Comparison of ENCODE assay signal across 12 cellular contexts in the genomic region with DNA sequence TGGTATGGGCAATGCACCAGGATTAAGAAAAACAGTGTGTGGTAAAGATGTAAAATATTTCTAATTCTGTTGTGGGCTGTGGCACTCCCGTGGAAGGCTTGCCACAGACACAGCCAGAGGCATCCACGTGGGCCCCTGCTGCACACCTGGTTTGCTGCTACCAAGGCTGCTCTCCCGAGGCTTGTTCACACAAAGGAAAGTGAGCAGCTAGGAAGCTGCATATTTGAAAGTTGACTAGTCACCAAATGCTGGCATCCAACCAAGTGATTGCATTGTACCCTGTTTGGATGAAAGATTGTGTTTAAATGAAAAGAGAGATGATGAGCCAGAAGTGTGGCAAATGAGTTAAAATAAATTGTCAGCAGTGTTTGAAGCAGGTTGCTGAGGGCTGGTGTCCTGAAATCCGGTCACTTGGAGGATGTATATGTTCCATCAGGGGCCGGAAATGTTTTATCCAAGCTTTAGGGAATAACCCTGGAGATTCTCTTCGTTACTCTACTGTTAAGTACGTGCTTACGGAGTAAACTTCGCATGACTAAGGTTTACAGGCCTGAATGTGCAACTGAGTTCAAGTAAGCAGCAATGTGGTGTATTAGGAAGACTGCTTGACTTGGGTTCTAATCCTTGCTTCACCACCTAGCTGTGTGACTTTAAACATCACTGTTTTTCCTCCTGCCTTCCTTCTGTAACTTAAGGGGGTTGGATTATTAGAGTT.
DNase-seq lines count a peak whose midpoint lies in the region; ATAC-seq and TF ChIP-seq lines count a peak whose summit lies in the region.
"Had no signal": no experiment of that assay in that cellular context is flagged by ENCODE, and none has a peak within 500 bp of the region (broad histone marks: within the 10 kb centered on the region; RNA-seq: fewer than 3 reads in every experiment).

No MANE protein-coding gene starts in this region.

- H3K9ac ChIP-seq in OCI-LY1 (ENCODE audit: low read length) (no peak overlapping the region), trophoblast cell (ENCODE audit: low read length) (no peak overlapping the region)

- H3K4me1 ChIP-seq in OCI-LY1 (ENCODE audit: insufficient read depth, low read length, severe bottlenecking) = peaks cover 34% of the 10 kb centered on the region
- no peaks in the 10 kb centered on the region for H3K4me1 ChIP-seq in trophoblast cell (ENCODE audit: control insufficient read depth in 1 of 2, insufficient read depth in 2 of 2, low read length in 2 of 2)
- H3K4me1 ChIP-seq: left ventricle myocardium inferior had no signal

- H2AFZ ChIP-seq in OCI-LY1 (ENCODE audit: low read length) = no peak overlapping the region
- no peak overlapping the region for H2AFZ ChIP-seq in trophoblast cell (ENCODE audit: insufficient read depth, low read length, poor library complexity)

- peak overlapping the region; percentile 51 for H3K27ac ChIP-seq in OCI-LY1 (ENCODE audit: low read depth, low read length, poor library complexity, severe bottlenecking)
- H3K27ac ChIP-seq in trophoblast cell (ENCODE audit: low read depth, low read length) = no peak overlapping the region
- H3K27ac ChIP-seq: 22Rv1, left ventricle myocardium inferior, skin epidermis had no signal

- H3K79me2 ChIP-seq in OCI-LY1 (ENCODE audit: insufficient read depth, low read length) (no peaks in the 10 kb centered on the region), trophoblast cell (ENCODE audit: control insufficient read depth, insufficient read depth, low read length, poor library complexity) (no peaks in the 10 kb centered on the region)

- H3K4me3 ChIP-seq in OCI-LY1 (ENCODE audit: low read depth, low read length, poor library complexity, severe bottlenecking) = no peak overlapping the region
- H3K4me3 ChIP-seq in trophoblast cell (ENCODE audit: low read depth, low read length) = no peak overlapping the region
- H3K4me3 ChIP-seq: GM12878, left ventricle myocardium inferior, skin epidermis had no signal

- H4K91ac ChIP-seq in trophoblast cell (ENCODE audit: low read depth, low read length) = no peak overlapping the region

- H4K12ac ChIP-seq in trophoblast cell (ENCODE audit: low read depth, low read length) = peak overlapping the region; percentile 16

- no peak overlapping the region for H3K14ac ChIP-seq in trophoblast cell (ENCODE audit: low read length)

- no peak overlapping the region for H2BK12ac ChIP-seq in trophoblast cell (ENCODE audit: low read length)

- no peaks in the 10 kb centered on the region for H3K79me1 ChIP-seq in trophoblast cell (ENCODE audit: low read length)

- ATAC-seq in HG02642 (IDR thresholded peaks at IDR 0.05; ENCODE audit: poor library complexity, unreplicated experiment) = no peak
- no peak for ATAC-seq in HG03097 (IDR thresholded peaks at IDR 0.05; ENCODE audit: low FRiP score, unreplicated experiment)
- ATAC-seq: GM12878 had no signal

- no peak overlapping the region for H3K18ac ChIP-seq in trophoblast cell (ENCODE audit: low read length)

- no peak overlapping the region for H3K4ac ChIP-seq in trophoblast cell (ENCODE audit: low read depth, low read length)

- no peak overlapping the region for H2BK120ac ChIP-seq in trophoblast cell (ENCODE audit: insufficient read depth, low read length, poor library complexity)

- H2AK5ac ChIP-seq in trophoblast cell (ENCODE audit: low read length) = no peak overlapping the region

- no peaks in the 10 kb centered on the region for H3K9me2 ChIP-seq in OCI-LY1 (ENCODE audit: low read depth, low read length)

- H4K20me1 ChIP-seq in OCI-LY1 (ENCODE audit: insufficient read depth, low read length) = no peaks in the 10 kb centered on the region

- H3K4me2 ChIP-seq in OCI-LY1 (ENCODE audit: low read length) = no peak overlapping the region
- H3K4me2 ChIP-seq in trophoblast cell (ENCODE audit: low read length) = no peak overlapping the region

- no peak overlapping the region for H2BK5ac ChIP-seq in trophoblast cell (ENCODE audit: low read depth, low read length, poor library complexity)

- no peaks in the 10 kb centered on the region for H3K27me3 ChIP-seq in OCI-LY1 (ENCODE audit: insufficient read depth, low read length)
- H3K27me3 ChIP-seq in trophoblast cell (ENCODE audit: insufficient read depth, low read length) = no peaks in the 10 kb centered on the region

- WGBS in trophoblast cell (ENCODE audit: extremely low coverage, insufficient coverage, insufficient read length) = no CpG with 5 or more reads among the region's 9 CpGs

- H3K36me3 ChIP-seq in OCI-LY1 (ENCODE audit: insufficient read depth, low read length) (peaks cover 14% of the 10 kb centered on the region), trophoblast cell (ENCODE audit: control insufficient read depth in 1 of 2, insufficient read depth in 2 of 2, low read length in 2 of 2) (peaks cover 3% of the 10 kb centered on the region in 2 experiments)

- DNase-seq in DMS 273 (lab: John Stamatoyannopoulos, UW; ENCODE audit: unreplicated experiment) (peak; percentile 23), DMS 273 treated with DMSO at 0.1 percent for 48 hours (lab: John Stamatoyannopoulos, UW) (no peak), dermis microvascular lymphatic vessel endothelial cell (ENCODE audit: low read depth in 2 of 2) (peak; percentile 29 to 69), trophoblast cell (peak; percentile 82 to 92)
- no peak for DNase-seq in stimulated activated naive CD4-positive, alpha-beta T cell (lab: John Stamatoyannopoulos, UW)
- DNase-seq: left ventricle myocardium inferior had no signal

- H4K8ac ChIP-seq in trophoblast cell (ENCODE audit: low read depth, low read length) = no peak overlapping the region

- H3K23ac ChIP-seq in trophoblast cell (ENCODE audit: low read length) = no peak overlapping the region

- no peaks in the 10 kb centered on the region for H3K9me3 ChIP-seq in OCI-LY1 (ENCODE audit: low read length)
- peaks cover 5% of the 10 kb centered on the region for H3K9me3 ChIP-seq in trophoblast cell (ENCODE audit: insufficient read depth, low read depth, low read length)

- H3F3A ChIP-seq in OCI-LY1 (ENCODE audit: insufficient read depth, low read length) = no peaks in the 10 kb centered on the region; the same call in none of the 2 replicates

- no peak for TF ChIP-seq CTCF in OCI-LY1 (IDR thresholded peaks at IDR 0.05; ENCODE audit: low read length)

Comparison
In these comparisons a context has a peak if more than half of its experiments do, and no peak if none do; other contexts are left out.
1. DNase-seq: peak in DMS 273 (single experiment), dermis microvascular lymphatic vessel endothelial cell (2 of 2) and trophoblast cell (2 of 2); none in DMS 273 treated with DMSO at 0.1 percent for 48 hours (single experiment) and stimulated activated naive CD4-positive, alpha-beta T cell (0 of 6).